In genomic region chr1:229325401-229325800, GRCh38 we compare ENCODE assay signal across 17 cellular contexts. TPM values are rescaled to one million over a fixed set of nuclear protein-coding genes. Genes with fewer than 3 reads are reported as not detected.
DNase-seq lines count a peak whose midpoint lies in the region; ATAC-seq, FAIRE-seq and TF ChIP-seq lines count a peak whose summit lies in the region.
"Had no signal": no experiment of that assay in that cellular context is flagged by ENCODE, and none has a peak within 500 bp of the region (broad histone marks: within the 10 kb centered on the region; RNA-seq: fewer than 3 reads in every experiment).

No MANE protein-coding gene starts in this region.

- CTCF ChIA-PET in Calu3 (lab: Charles Lee): no interaction called here
- CTCF ChIA-PET in activated CD4-positive, alpha-beta T cell treated with anti-CD3 and anti-CD28 coated beads for 36 hours (lab: Charles Lee): interaction anchor here (0.7 kb wide), 1 partner anchor 26 kb away, joined by 3 read pairs; no protein-coding TSS in a partner anchor

- FAIRE-seq in HTR-8/SVneo (lab: Jason Lieb, UNC): no peak

- in situ Hi-C loops in gastrocnemius medialis (cut with MboI; ENCODE audit: low sequenced_read_pairs in 4 of 4): no loop called here

- no TSS peak for BruUV-seq in Calu3 (replicated peaks; lab: Mats Ljungman, UMichigan)

- peak overlapping the region; percentile 22 for H3K27ac Mint-ChIP-seq in Calu3 (ENCODE audit: unreplicated experiment)
- peak overlapping the region; percentile 67 for H3K27ac Mint-ChIP-seq in activated T-helper 1 cell treated with anti-CD3 and anti-CD28 coated beads, Interleukin-12 subunit alpha, Interleukin-12 subunit beta, Interleukin-2, Interleukin-4 antibody, amounts not matched to agents 30 ng/mL and 10 ng/mL and 1 ng/mL, durations not matched to agents 14 hours and 24 hours and 36 hours
- H3K27ac Mint-ChIP-seq in activated CD4-positive, alpha-beta T cell treated with anti-CD3 and anti-CD28 coated beads for 36 hours: no peak overlapping the region

- H3K4me3 Mint-ChIP-seq in Calu3 (ENCODE audit: low read depth, unreplicated experiment): no peak overlapping the region
- H3K4me3 Mint-ChIP-seq in activated T-helper 1 cell treated with anti-CD3 and anti-CD28 coated beads, Interleukin-12 subunit alpha, Interleukin-12 subunit beta, Interleukin-2, Interleukin-4 antibody, amounts not matched to agents 30 ng/mL and 10 ng/mL and 1 ng/mL, durations not matched to agents 14 hours and 24 hours and 36 hours: peak overlapping the region; percentile 15
- H3K4me3 Mint-ChIP-seq in activated CD4-positive, alpha-beta T cell treated with anti-CD3 and anti-CD28 coated beads for 36 hours: no peak overlapping the region

- H3K27me3 ChIP-seq in BLaER1 (no peaks in the 10 kb centered on the region), muscle layer of duodenum (ENCODE audit: low read depth, low read length) (no peaks in the 10 kb centered on the region), gastrocnemius medialis (no peaks in the 10 kb centered on the region)

- H3K9me3 ChIP-seq in BLaER1: no peaks in the 10 kb centered on the region
- H3K9me3 ChIP-seq in muscle layer of duodenum (ENCODE audit: control insufficient read depth in 1 of 2, low read length in 2 of 2): no peaks in the 10 kb centered on the region
- H3K9me3 ChIP-seq in gastrocnemius medialis: no peaks in the 10 kb centered on the region
- H3K9me3 ChIP-seq: thoracic aorta had no signal

- intact Hi-C loops in Calu3 (cut with micrococcal nuclease; ENCODE audit: unreplicated experiment): no loop called here
- intact Hi-C loops in activated T-helper 1 cell treated with anti-CD3 and anti-CD28 coated beads, Interleukin-12 subunit alpha, Interleukin-12 subunit beta, Interleukin-2, Interleukin-4 antibody, amounts not matched to agents 30 ng/mL and 10 ng/mL and 1 ng/mL, durations not matched to agents 14 hours and 24 hours and 36 hours (cut with micrococcal nuclease): loop anchor here (2.0 kb wide), 1 partner anchor 13 kb away; no protein-coding TSS in a partner anchor
- intact Hi-C loops in gastrocnemius medialis (cut with DNase I; ENCODE audit: low total_unique reads): no loop called here
- intact Hi-C loops in activated CD4-positive, alpha-beta T cell treated with anti-CD3 and anti-CD28 coated beads for 36 hours (cut with DNase I, micrococcal nuclease): no loop called here

- DNase-seq in Calu3 (no peak), HTR-8/SVneo (ENCODE audit: insufficient read length, low spot score) (no peak), gastrocnemius medialis (no peak)
- no peak for DNase-seq in activated T-helper 1 cell treated with anti-CD3 and anti-CD28 coated beads, Interleukin-12 subunit alpha, Interleukin-12 subunit beta, Interleukin-2, Interleukin-4 antibody, amounts not matched to agents 30 ng/mL and 10 ng/mL and 1 ng/mL, durations not matched to agents 14 hours and 24 hours and 36 hours (ENCODE audit: low spot score)
- DNase-seq in activated CD4-positive, alpha-beta T cell treated with anti-CD3 and anti-CD28 coated beads for 36 hours: no peak
- DNase-seq: activated CD4-positive, alpha-beta T cell treated with anti-CD3 and anti-CD28 coated beads for 4 hours; caudate nucleus; COR-L47; GF-D8; left cardiac atrium; NCI-H187; NCI-H774 had no signal

- POLR2A ChIA-PET in activated CD4-positive, alpha-beta T cell treated with anti-CD3 and anti-CD28 coated beads for 36 hours (lab: Charles Lee): no interaction called here

- no peak overlapping the region for H3K4me3 ChIP-seq in BLaER1
- H3K4me3 ChIP-seq in muscle layer of duodenum (ENCODE audit: low read depth in 1 of 2, low read length in 2 of 2): peak overlapping the region in 1 of 2 donors; percentile 7
- no peak overlapping the region for H3K4me3 ChIP-seq in gastrocnemius medialis
- H3K4me3 ChIP-seq: thoracic aorta had no signal

- TF ChIP-seq CTCF in Calu3 (IDR thresholded peaks at IDR 0.05; ENCODE audit: unreplicated experiment) (no peak), gastrocnemius medialis (IDR thresholded peaks at IDR 0.05 in 4 of 5, conservative IDR thresholded peaks at IDR 0.05 in 1 of 5) (no peak)

- H3K4me2 ChIP-seq in BLaER1: peak overlapping the region; percentile 33

- peaks cover 13% of the 10 kb centered on the region for H3K4me1 ChIP-seq in BLaER1
- H3K4me1 ChIP-seq in muscle layer of duodenum (ENCODE audit: control insufficient read depth in 1 of 2, insufficient read depth in 2 of 2, low read length in 2 of 2): no peaks in the 10 kb centered on the region
- no peaks in the 10 kb centered on the region for H3K4me1 ChIP-seq in gastrocnemius medialis

- H3K27me3 Mint-ChIP-seq in Calu3 (ENCODE audit: unreplicated experiment): no peaks in the 10 kb centered on the region
- no peaks in the 10 kb centered on the region for H3K27me3 Mint-ChIP-seq in activated T-helper 1 cell treated with anti-CD3 and anti-CD28 coated beads, Interleukin-12 subunit alpha, Interleukin-12 subunit beta, Interleukin-2, Interleukin-4 antibody, amounts not matched to agents 30 ng/mL and 10 ng/mL and 1 ng/mL, durations not matched to agents 14 hours and 24 hours and 36 hours (ENCODE audit: insufficient read depth)
- H3K27me3 Mint-ChIP-seq in activated CD4-positive, alpha-beta T cell treated with anti-CD3 and anti-CD28 coated beads for 36 hours: no peaks in the 10 kb centered on the region

- ATAC-seq in HG02642 (IDR thresholded peaks at IDR 0.05; ENCODE audit: poor library complexity, unreplicated experiment) (no peak), gastrocnemius medialis (no peak)
- no peak for ATAC-seq in activated CD4-positive, alpha-beta T cell treated with anti-CD3 and anti-CD28 coated beads for 36 hours
- ATAC-seq: left cardiac atrium had no signal

- H3K9me3 Mint-ChIP-seq in Calu3 (ENCODE audit: low read depth, unreplicated experiment): no peaks in the 10 kb centered on the region
- H3K9me3 Mint-ChIP-seq in activated T-helper 1 cell treated with anti-CD3 and anti-CD28 coated beads, Interleukin-12 subunit alpha, Interleukin-12 subunit beta, Interleukin-2, Interleukin-4 antibody, amounts not matched to agents 30 ng/mL and 10 ng/mL and 1 ng/mL, durations not matched to agents 14 hours and 24 hours and 36 hours: no peaks in the 10 kb centered on the region
- no peaks in the 10 kb centered on the region for H3K9me3 Mint-ChIP-seq in activated CD4-positive, alpha-beta T cell treated with anti-CD3 and anti-CD28 coated beads for 36 hours (ENCODE audit: low read depth)

- H4K20me1 ChIP-seq in BLaER1: peaks cover 19% of the 10 kb centered on the region; the same call in 1 of the 2 replicates

- H3K36me3 ChIP-seq in BLaER1: peaks cover 89% of the 10 kb centered on the region
- H3K36me3 ChIP-seq in muscle layer of duodenum (ENCODE audit: control insufficient read depth in 1 of 2, insufficient read depth in 2 of 2, low read length in 2 of 2): peaks cover 13 to 24% of the 10 kb centered on the region in 2 donors
- H3K36me3 ChIP-seq in gastrocnemius medialis: peaks cover 0 to 20% of the 10 kb centered on the region in 2 donors

- H3K27ac ChIP-seq in BLaER1 (peak overlapping the region; percentile 37; the same call in 1 of the 2 replicates), muscle layer of duodenum (ENCODE audit: low read length) (peak overlapping the region; percentile 0), gastrocnemius medialis (no peak overlapping the region)
- H3K27ac ChIP-seq: epithelial cell of prostate, thoracic aorta had no signal

- peaks cover 16% of the 10 kb centered on the region for H3K36me3 Mint-ChIP-seq in Calu3 (ENCODE audit: insufficient read depth, unreplicated experiment)
- H3K36me3 Mint-ChIP-seq in activated T-helper 1 cell treated with anti-CD3 and anti-CD28 coated beads, Interleukin-12 subunit alpha, Interleukin-12 subunit beta, Interleukin-2, Interleukin-4 antibody, amounts not matched to agents 30 ng/mL and 10 ng/mL and 1 ng/mL, durations not matched to agents 14 hours and 24 hours and 36 hours (ENCODE audit: low read depth): peaks cover 40% of the 10 kb centered on the region
- H3K36me3 Mint-ChIP-seq in activated CD4-positive, alpha-beta T cell treated with anti-CD3 and anti-CD28 coated beads for 36 hours (ENCODE audit: low read depth): peaks cover 18% of the 10 kb centered on the region

- no peak for TF ChIP-seq POLR2A in gastrocnemius medialis (IDR thresholded peaks at IDR 0.05)

- H3K9ac ChIP-seq in BLaER1: no peak overlapping the region

- H3K4me1 Mint-ChIP-seq in Calu3 (ENCODE audit: low read depth, unreplicated experiment): no peaks in the 10 kb centered on the region
- peaks cover 39% of the 10 kb centered on the region for H3K4me1 Mint-ChIP-seq in activated T-helper 1 cell treated with anti-CD3 and anti-CD28 coated beads, Interleukin-12 subunit alpha, Interleukin-12 subunit beta, Interleukin-2, Interleukin-4 antibody, amounts not matched to agents 30 ng/mL and 10 ng/mL and 1 ng/mL, durations not matched to agents 14 hours and 24 hours and 36 hours (ENCODE audit: low read depth)
- H3K4me1 Mint-ChIP-seq in activated CD4-positive, alpha-beta T cell treated with anti-CD3 and anti-CD28 coated beads for 36 hours: peaks cover 16% of the 10 kb centered on the region

RNA-seq across cellular contexts. Expression of gene CCSAP, which starts 17.4 kb away (rescaled TPM):
- 10.0 and 11.1 TPM in 2 replicates for total RNA-seq in Calu3 (2022)
- 11.6 and 11.9 TPM in 2 replicates for total RNA-seq in activated T-helper 1 cell treated with anti-CD3 and anti-CD28 coated beads, Interleukin-12 subunit alpha, Interleukin-12 subunit beta, Interleukin-2, Interleukin-4 antibody, amounts not matched to agents 30 ng/mL and 10 ng/mL and 1 ng/mL, durations not matched to agents 14 hours and 24 hours and 36 hours
- total RNA-seq in gastrocnemius medialis: 1 to 10 TPM in 1 of 4 donors, under 1 TPM in 3; 0.44 to 1.1 (median 0.81) TPM
- total RNA-seq in activated CD4-positive, alpha-beta T cell treated with anti-CD3 and anti-CD28 coated beads for 36 hours: 1 to 10 TPM; 7.9 to 8.4 TPM

RNA-seq across cellular contexts. Expression of gene RAB4A, which starts 54.5 kb away (rescaled TPM):
- total RNA-seq in Calu3 (2022): 66.6 and 78.7 TPM in 2 replicates
- total RNA-seq in activated T-helper 1 cell treated with anti-CD3 and anti-CD28 coated beads, Interleukin-12 subunit alpha, Interleukin-12 subunit beta, Interleukin-2, Interleukin-4 antibody, amounts not matched to agents 30 ng/mL and 10 ng/mL and 1 ng/mL, durations not matched to agents 14 hours and 24 hours and 36 hours: 29.0 and 29.3 TPM in 2 replicates
- 10 to 100 TPM; 21.1 to 48.1 (median 29.2) TPM for total RNA-seq in gastrocnemius medialis
- 10 to 100 TPM; 22.1 to 24.0 TPM for total RNA-seq in activated CD4-positive, alpha-beta T cell treated with anti-CD3 and anti-CD28 coated beads for 36 hours

Comparison
In these comparisons a context has a peak if more than half of its experiments do, and no peak if none do; other contexts are left out.
1. H3K27ac ChIP-seq: peak in BLaER1 (single experiment) and muscle layer of duodenum (single experiment); none in gastrocnemius medialis (0 of 4).